In genomic region chr5:10760033-10760975, GRCh38 we compare ENCODE assay signal across 8 cellular contexts. TPM values are rescaled to one million over a fixed set of nuclear protein-coding genes. Genes with fewer than 3 reads are reported as not detected.
DNase-seq lines count a peak whose midpoint lies in the region; ATAC-seq and TF ChIP-seq lines count a peak whose summit lies in the region.

No MANE protein-coding gene starts in this region.

- peak overlapping the region; percentile 80 to 99 (median 96) for H3K27ac ChIP-seq in BLaER1 treated with 17β-estradiol and CSF1 and Interleukin-3, amounts not matched to agents 10 nM and 100 nM
- peak overlapping the region; percentile 87 for H3K27ac ChIP-seq in upper lobe of right lung

- intact Hi-C loops in upper lobe of right lung (cut with DNase I), result no loop called here

- DNase-seq in NCI-H226, result peak; percentile 15
- DNase-seq in activated T-cell treated with anti-CD3 and anti-CD28 coated beads, Interleukin-2, amount 50 U/mL, for 4 hours, result no peak
- DNase-seq in fibroblast of the conjunctiva (ENCODE audit: low read depth), result peak; percentile 31
- no peak for DNase-seq in natural killer cell treated with Interleukin-12 subunit alpha and Interleukin-12 subunit beta and Interleukin-15 and Interleukin-18, amount 100 ng/mL, for 72 hours (ENCODE audit: low spot score)
- DNase-seq in upper lobe of right lung, result peak; percentile 79

- H3K9me3 ChIP-seq in BLaER1 treated with 17β-estradiol and CSF1 and Interleukin-3, amounts not matched to agents 10 nM and 100 nM (replicated peaks in 1 of 11), result peaks cover 0 to 4% (median 0%) of the 10 kb centered on the region in 11 experiments; a peak in 1 of 22 replicates
- H3K9me3 ChIP-seq in upper lobe of right lung, result no peaks in the 10 kb centered on the region

- peaks cover 8 to 43% (median 31%) of the 10 kb centered on the region in 11 experiments; a peak in 21 of 22 replicates for H3K36me3 ChIP-seq in BLaER1 treated with 17β-estradiol and CSF1 and Interleukin-3, amounts not matched to agents 10 nM and 100 nM
- no peaks in the 10 kb centered on the region for H3K36me3 ChIP-seq in upper lobe of right lung

- H3K9ac ChIP-seq in BLaER1 treated with 17β-estradiol and CSF1 and Interleukin-3, amounts not matched to agents 10 nM and 100 nM, result peak overlapping the region; percentile 92 to 97 (median 94)

- H3K36me3 Mint-ChIP-seq in activated T-cell treated with anti-CD3 and anti-CD28 coated beads, Interleukin-2, amount 50 U/mL, for 4 hours (ENCODE audit: insufficient read depth), result no peaks in the 10 kb centered on the region
- H3K36me3 Mint-ChIP-seq in natural killer cell treated with Interleukin-12 subunit alpha and Interleukin-12 subunit beta and Interleukin-15 and Interleukin-18, amount 100 ng/mL, for 72 hours, result peaks cover 5% of the 10 kb centered on the region

- peak overlapping the region; percentile 75 to 97 (median 90) for H3K4me2 ChIP-seq in BLaER1 treated with 17β-estradiol and CSF1 and Interleukin-3, amounts not matched to agents 10 nM and 100 nM

- H3K4me1 Mint-ChIP-seq in activated T-cell treated with anti-CD3 and anti-CD28 coated beads, Interleukin-2, amount 50 U/mL, for 4 hours (ENCODE audit: low read depth), result peaks cover 61% of the 10 kb centered on the region
- peaks cover 37 to 47% of the 10 kb centered on the region in 2 donors for H3K4me1 Mint-ChIP-seq in natural killer cell treated with Interleukin-12 subunit alpha and Interleukin-12 subunit beta and Interleukin-15 and Interleukin-18, amount 100 ng/mL, for 72 hours (ENCODE audit: low read depth in 2 of 2)

- peak overlapping the region; percentile 77 to 96 (median 88) for H3K4me3 ChIP-seq in BLaER1 treated with 17β-estradiol and CSF1 and Interleukin-3, amounts not matched to agents 10 nM and 100 nM
- H3K4me3 ChIP-seq in upper lobe of right lung, result peak overlapping the region; percentile 80

- no peak for TF ChIP-seq CTCF in upper lobe of right lung (IDR thresholded peaks at IDR 0.05)

- peaks cover 53 to 63% (median 58%) of the 10 kb centered on the region in 10 experiments for H3K4me1 ChIP-seq in BLaER1 treated with 17β-estradiol and CSF1 and Interleukin-3, amounts not matched to agents 10 nM and 100 nM
- H3K4me1 ChIP-seq in upper lobe of right lung, result peaks cover 38% of the 10 kb centered on the region

- peak overlapping the region; percentile 55 to 85 for H3K27ac Mint-ChIP-seq in natural killer cell treated with Interleukin-12 subunit alpha and Interleukin-12 subunit beta and Interleukin-15 and Interleukin-18, amount 100 ng/mL, for 72 hours

- H4K20me1 ChIP-seq in BLaER1 treated with 17β-estradiol and CSF1 and Interleukin-3, amounts not matched to agents 10 nM and 100 nM, result peaks cover 29 to 50% (median 44%) of the 10 kb centered on the region in 11 experiments; a peak in 20 of 22 replicates

- no peaks in the 10 kb centered on the region for H3K9me3 Mint-ChIP-seq in activated T-cell treated with anti-CD3 and anti-CD28 coated beads, Interleukin-2, amount 50 U/mL, for 4 hours
- H3K9me3 Mint-ChIP-seq in natural killer cell treated with Interleukin-12 subunit alpha and Interleukin-12 subunit beta and Interleukin-15 and Interleukin-18, amount 100 ng/mL, for 72 hours, result no peaks in the 10 kb centered on the region

- H3K4me3 Mint-ChIP-seq in activated T-cell treated with anti-CD3 and anti-CD28 coated beads, Interleukin-2, amount 50 U/mL, for 4 hours, result peak overlapping the region; percentile 83
- H3K4me3 Mint-ChIP-seq in natural killer cell treated with Interleukin-12 subunit alpha and Interleukin-12 subunit beta and Interleukin-15 and Interleukin-18, amount 100 ng/mL, for 72 hours, result peak overlapping the region; percentile 84

- H3K27me3 ChIP-seq in BLaER1 treated with 17β-estradiol and CSF1 and Interleukin-3, amounts not matched to agents 10 nM and 100 nM, result no peaks in the 10 kb centered on the region
- H3K27me3 ChIP-seq in upper lobe of right lung, result no peaks in the 10 kb centered on the region

- ATAC-seq in GM18868 (IDR thresholded peaks at IDR 0.05; ENCODE audit: unreplicated experiment), result peak; percentile 17
- ATAC-seq in HG03103 (IDR thresholded peaks at IDR 0.05; ENCODE audit: low read depth, unreplicated experiment), result peak; percentile 17
- ATAC-seq in activated T-cell treated with anti-CD3 and anti-CD28 coated beads, Interleukin-2, amount 50 U/mL, for 4 hours, result peak; percentile 53 to 55
- peak; percentile 52 to 66 for ATAC-seq in natural killer cell treated with Interleukin-12 subunit alpha and Interleukin-12 subunit beta and Interleukin-15 and Interleukin-18, amount 100 ng/mL, for 72 hours
- ATAC-seq in upper lobe of right lung, result peak; percentile 43

- H3K27me3 Mint-ChIP-seq in activated T-cell treated with anti-CD3 and anti-CD28 coated beads, Interleukin-2, amount 50 U/mL, for 4 hours (ENCODE audit: low read depth), result no peaks in the 10 kb centered on the region
- H3K27me3 Mint-ChIP-seq in natural killer cell treated with Interleukin-12 subunit alpha and Interleukin-12 subunit beta and Interleukin-15 and Interleukin-18, amount 100 ng/mL, for 72 hours, result no peaks in the 10 kb centered on the region

RNA-seq across cellular contexts. Expression of gene DAP, which starts 0.7 kb away (rescaled TPM):
- 10 to 100 TPM; 40.2 to 46.1 (median 42.7) TPM for total RNA-seq in activated T-cell treated with anti-CD3 and anti-CD28 coated beads, Interleukin-2, amount 50 U/mL, for 4 hours
- 10 to 100 TPM; 80.1 to 84.3 TPM for total RNA-seq in natural killer cell treated with Interleukin-12 subunit alpha and Interleukin-12 subunit beta and Interleukin-15 and Interleukin-18, amount 100 ng/mL, for 72 hours
- 105 TPM for total RNA-seq in upper lobe of right lung

Comparison
In these comparisons a context has a peak if more than half of its experiments do, and no peak if none do; other contexts are left out.
1. DNase-seq: peak in NCI-H226 (single experiment), fibroblast of the conjunctiva (single experiment) and upper lobe of right lung (single experiment); none in activated T-cell treated with anti-CD3 and anti-CD28 coated beads, Interleukin-2, amount 50 U/mL, for 4 hours (single experiment) and natural killer cell treated with Interleukin-12 subunit alpha and Interleukin-12 subunit beta and Interleukin-15 and Interleukin-18, amount 100 ng/mL, for 72 hours (single experiment).
2. Peak in every context shown above with its lines, with median percentiles within 50 percentile points of each other: ATAC-seq.